Comparison of ENCODE assay signal across 11 cellular contexts in the genomic region with DNA sequence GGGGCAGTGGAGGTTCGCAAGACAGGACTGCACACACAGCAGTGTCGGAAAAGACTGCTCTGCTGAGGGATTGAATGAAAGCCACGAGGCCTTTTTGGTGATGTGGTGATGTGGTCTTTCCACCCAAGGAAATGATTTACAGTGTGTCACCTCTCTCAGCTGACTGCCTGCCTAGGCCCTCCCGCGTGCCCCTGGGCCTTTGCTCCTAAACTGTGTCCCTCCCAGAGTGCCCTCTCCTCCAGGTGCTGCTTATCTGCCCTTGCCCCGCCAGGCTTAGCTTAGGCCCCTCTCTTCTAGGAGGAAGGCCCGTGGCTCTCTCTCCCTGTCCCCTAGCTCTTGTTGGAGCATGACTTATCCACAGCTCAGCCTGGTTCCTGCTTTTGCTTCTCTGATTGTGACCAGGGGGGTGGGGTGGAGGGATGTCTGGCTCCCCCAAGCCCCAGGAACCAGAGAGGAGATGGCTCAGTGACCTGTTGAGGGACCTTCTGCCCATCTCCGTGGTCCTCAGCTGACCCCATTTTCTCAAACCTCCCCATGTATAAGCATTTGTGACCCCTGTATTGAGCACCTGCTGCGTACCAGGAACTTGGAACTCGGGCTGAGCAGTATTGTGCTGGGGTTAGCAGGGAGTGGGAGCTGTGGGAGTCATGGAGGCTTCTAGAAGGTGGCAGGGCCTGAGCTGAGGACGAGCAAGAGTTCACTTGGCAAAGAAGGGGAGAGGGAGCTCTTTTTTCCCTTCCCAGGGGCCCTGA. TPM values are rescaled to one million over a fixed set of nuclear protein-coding genes. Genes with fewer than 3 reads are reported as not detected.
DNase-seq lines count a peak whose midpoint lies in the region; ATAC-seq and TF ChIP-seq lines count a peak whose summit lies in the region.
"Had no signal": no experiment of that assay in that cellular context is flagged by ENCODE, and none has a peak within 500 bp of the region (broad histone marks: within the 10 kb centered on the region; RNA-seq: fewer than 3 reads in every experiment).

No MANE protein-coding gene starts in this region.

- no peaks in the 10 kb centered on the region for H3K36me3 Mint-ChIP-seq in CD4-positive, alpha-beta T cell (ENCODE audit: low read depth)
- H3K36me3 Mint-ChIP-seq in central memory CD8-positive, alpha-beta T cell (ENCODE audit: insufficient read depth), result no peaks in the 10 kb centered on the region
- no peaks in the 10 kb centered on the region for H3K36me3 Mint-ChIP-seq in neural crest cell (ENCODE audit: low read depth)

- peak overlapping the region; percentile 72 for H3K4me3 Mint-ChIP-seq in CD4-positive, alpha-beta T cell
- peak overlapping the region; percentile 75 for H3K4me3 Mint-ChIP-seq in central memory CD8-positive, alpha-beta T cell
- peak overlapping the region; percentile 84 for H3K4me3 Mint-ChIP-seq in neural crest cell

- H3K36me3 ChIP-seq in H7 (replicated peaks; ENCODE audit: control insufficient read depth, insufficient read depth, low read length), result peaks cover 1% of the 10 kb centered on the region; the same call in 1 of the 2 replicates
- H3K36me3 ChIP-seq in SJCRH30, result no peaks in the 10 kb centered on the region

- CTCF ChIA-PET in CD4-positive, alpha-beta T cell (lab: Charles Lee), result no interaction called here

- H3K27me3 Mint-ChIP-seq in CD4-positive, alpha-beta T cell, result no peaks in the 10 kb centered on the region
- H3K27me3 Mint-ChIP-seq in central memory CD8-positive, alpha-beta T cell, result no peaks in the 10 kb centered on the region
- H3K27me3 Mint-ChIP-seq in neural crest cell (ENCODE audit: low read depth), result no peaks in the 10 kb centered on the region

- no peaks in the 10 kb centered on the region for H3K27me3 ChIP-seq in CD4-positive, alpha-beta T cell (ENCODE audit: control insufficient read depth, insufficient read depth, low read length)
- no peaks in the 10 kb centered on the region for H3K27me3 ChIP-seq in H7 (ENCODE audit: control insufficient read depth, insufficient read depth, low read length)
- H3K27me3 ChIP-seq in SJCRH30, result no peaks in the 10 kb centered on the region; the same call in 1 of the 2 replicates
- H3K27me3 ChIP-seq: foreskin keratinocyte had no signal

- intact Hi-C loops in CD4-positive, alpha-beta T cell (cut with DNase I, micrococcal nuclease), result loop anchor here in 1 of 2 experiments (5.0 kb wide), 1 partner anchor 56 kb away; no protein-coding TSS in a partner anchor

- peaks cover 4% of the 10 kb centered on the region; the same call in 1 of the 2 replicates for H3K4me1 ChIP-seq in SJCRH30
- H3K4me1 ChIP-seq: psoas muscle had no signal

- DNase-seq in CD4-positive, alpha-beta T cell, result no peak
- DNase-seq in H7 (peak; percentile 28), neural crest cell (ENCODE audit: low read depth, low spot score) (no peak), iPS-NIHi7 (ENCODE audit: extremely low spot score) (no peak), SJCRH30 (no peak)
- no peak for DNase-seq in central memory CD8-positive, alpha-beta T cell (ENCODE audit: low spot score in 2 of 2)
- no peak for DNase-seq in NK-92 treated with Interleukin-12 subunit alpha and Interleukin-12 subunit beta, amount 100 ng/mL, for 24 hours (lab: John Stamatoyannopoulos, UW)
- DNase-seq: foreskin keratinocyte, NCI-H2171, psoas muscle had no signal

- H3K4me3 ChIP-seq in H7 (ENCODE audit: insufficient read depth, low read depth, low read length) (no peak overlapping the region), SJCRH30 (no peak overlapping the region)
- H3K4me3 ChIP-seq: psoas muscle had no signal

- TF ChIP-seq CTCF in CD4-positive, alpha-beta T cell (IDR thresholded peaks at IDR 0.05), result no peak
- no peak for TF ChIP-seq CTCF in neural crest cell (conservative IDR thresholded peaks at IDR 0.05)

- POLR2A ChIA-PET in CD4-positive, alpha-beta T cell (lab: Charles Lee), result no interaction called here

- no peak overlapping the region for H3K27ac Mint-ChIP-seq in CD4-positive, alpha-beta T cell
- H3K27ac Mint-ChIP-seq in central memory CD8-positive, alpha-beta T cell (ENCODE audit: low read depth), result peak overlapping the region; percentile 4
- peak overlapping the region; percentile 79 for H3K27ac Mint-ChIP-seq in neural crest cell (ENCODE audit: unreplicated experiment)

- no peaks in the 10 kb centered on the region for H3K9me3 ChIP-seq in CD4-positive, alpha-beta T cell (ENCODE audit: control insufficient read depth, low read length)
- no peaks in the 10 kb centered on the region for H3K9me3 ChIP-seq in SJCRH30 (replicated peaks)
- H3K9me3 ChIP-seq: psoas muscle had no signal

- H3K9me3 Mint-ChIP-seq in CD4-positive, alpha-beta T cell, result no peaks in the 10 kb centered on the region
- no peaks in the 10 kb centered on the region for H3K9me3 Mint-ChIP-seq in central memory CD8-positive, alpha-beta T cell
- H3K9me3 Mint-ChIP-seq in neural crest cell, result no peaks in the 10 kb centered on the region

- ATAC-seq in CD4-positive, alpha-beta T cell (ENCODE audit: poor library complexity), result no peak
- no peak for ATAC-seq in central memory CD8-positive, alpha-beta T cell (replicated peaks; ENCODE audit: extremely low read depth, poor library complexity, severe bottlenecking)
- no peak for ATAC-seq in HG03135 (IDR thresholded peaks at IDR 0.05; ENCODE audit: unreplicated experiment)
- ATAC-seq: foreskin keratinocyte, psoas muscle had no signal

- no peak overlapping the region for H3K27ac ChIP-seq in CD4-positive, alpha-beta T cell (ENCODE audit: low read depth, low read length)
- H3K27ac ChIP-seq in SJCRH30, result no peak overlapping the region
- H3K27ac ChIP-seq: foreskin keratinocyte, psoas muscle had no signal

- H3K4me1 Mint-ChIP-seq in CD4-positive, alpha-beta T cell (ENCODE audit: low read depth), result peaks cover 21% of the 10 kb centered on the region
- peaks cover 17% of the 10 kb centered on the region for H3K4me1 Mint-ChIP-seq in central memory CD8-positive, alpha-beta T cell
- H3K4me1 Mint-ChIP-seq in neural crest cell, result peaks cover 71% of the 10 kb centered on the region

RNA-seq across cellular contexts. Expression of a gene that starts 2.1 kb away (rescaled TPM):
- total RNA-seq in CD4-positive, alpha-beta T cell, result 1 to 10 TPM; 2.5 to 3.1 TPM
- total RNA-seq in H7 (2014; rRNA removed; shearing (Covaris generic)), result 31.4 and 32.5 TPM in 2 replicates
- 58.6 and 60.4 TPM in 2 replicates for total RNA-seq in neural crest cell
- 14.9 and 15.4 TPM in 2 replicates for total RNA-seq in SJCRH30 (2014; rRNA removed; shearing (Covaris generic))

RNA-seq across cellular contexts. Expression of a gene that starts 58.6 kb away (rescaled TPM):
- 1 to 10 TPM; 3.5 to 4.2 TPM for total RNA-seq in CD4-positive, alpha-beta T cell
- total RNA-seq in H7 (2014; rRNA removed; shearing (Covaris generic)), result 22.4 and 34.6 TPM in 2 replicates
- total RNA-seq in neural crest cell, result 44.8 and 50.8 TPM in 2 replicates
- total RNA-seq in SJCRH30 (2014; rRNA removed; shearing (Covaris generic)), result 28.9 and 32.4 TPM in 2 replicates
